In genomic region chr11:118045191-118045590, GRCh38 we compare ENCODE assay signal across 16 cellular contexts. TPM values are rescaled to one million over a fixed set of nuclear protein-coding genes. Genes with fewer than 3 reads are reported as not detected.
A peak's percentile ranks its signal among the peaks of the same experiment; 100 is the strongest.
DNase-seq lines count a peak whose midpoint lies in the region; ATAC-seq and TF ChIP-seq lines count a peak whose summit lies in the region.
"Had no signal": no experiment of that assay in that cellular context is flagged by ENCODE, and none has a peak within 500 bp of the region (broad histone marks: within the 10 kb centered on the region; RNA-seq: fewer than 3 reads in every experiment).

No MANE protein-coding gene starts in this region.

- peak overlapping the region; percentile 60 for H3K4me2 ChIP-seq in OCI-LY3 (ENCODE audit: low read length)

- peaks cover 0 to 2% (median 0%) of the 10 kb centered on the region in 8 donors for H3K9me3 Mint-ChIP-seq in CD4-positive, alpha-beta memory T cell
- H3K9me3 Mint-ChIP-seq: nephron, WTC11 had no signal

- CTCF ChIA-PET in CD4-positive, alpha-beta memory T cell (lab: Charles Lee; ENCODE audit: partially characterized antibody), result interaction anchor here (1.0 to 8.0 kb wide), 10 partner anchors 8 to 98 kb away, joined by 3 to 56 read pairs (median 12); partner anchors contain the start of gene IL10RA

- peaks cover 61 to 93% (median 79%) of the 10 kb centered on the region in 4 donors for H3K4me1 Mint-ChIP-seq in CD4-positive, alpha-beta memory T cell

- H4K20me1 ChIP-seq in OCI-LY3 (ENCODE audit: insufficient read depth, low read length), result no peaks in the 10 kb centered on the region

- POLR2A ChIA-PET in CD4-positive, alpha-beta memory T cell (lab: Charles Lee; ENCODE audit: partially characterized antibody), result interaction anchor here (0.7 to 20.3 kb wide), 8 partner anchors 11 to 217 kb away, joined by 3 to 1775 read pairs (median 6); partner anchors contain the start of gene IL10RA

- no peaks in the 10 kb centered on the region for H3K36me3 ChIP-seq in CD4-positive, alpha-beta memory T cell (ENCODE audit: insufficient read depth, low read length)
- H3K36me3 ChIP-seq in OCI-LY3 (replicated peaks; ENCODE audit: low read depth, low read length), result no peaks in the 10 kb centered on the region
- H3K36me3 ChIP-seq: thyroid gland had no signal

- H3K9ac ChIP-seq in OCI-LY3 (ENCODE audit: low read length), result peak overlapping the region; percentile 86

- no peaks in the 10 kb centered on the region for H3K27me3 ChIP-seq in CD4-positive, alpha-beta memory T cell (ENCODE audit: insufficient read depth, low read length)
- no peaks in the 10 kb centered on the region for H3K27me3 ChIP-seq in OCI-LY3 (ENCODE audit: low read depth, low read length)
- H3K27me3 ChIP-seq: thyroid gland had no signal

- no peaks in the 10 kb centered on the region for H3K9me3 ChIP-seq in CD4-positive, alpha-beta memory T cell (ENCODE audit: control insufficient read depth in 1 of 2, low read length in 2 of 2)
- H3K9me3 ChIP-seq in OCI-LY3 (ENCODE audit: insufficient read depth, low read length), result no peaks in the 10 kb centered on the region
- H3K9me3 ChIP-seq: thyroid gland had no signal

- H3K27ac ChIP-seq in CD4-positive, alpha-beta memory T cell (ENCODE audit: low read depth, low read length), result peak overlapping the region; percentile 75
- peak overlapping the region; percentile 96 for H3K27ac ChIP-seq in OCI-LY3 (ENCODE audit: low read length)
- H3K27ac ChIP-seq: thyroid gland had no signal

- ATAC-seq in HG03135 (IDR thresholded peaks at IDR 0.05; ENCODE audit: unreplicated experiment) (no peak), HG03139 (IDR thresholded peaks at IDR 0.05; ENCODE audit: unreplicated experiment) (no peak)
- ATAC-seq: left ventricle myocardium superior, PC-3, WTC11 had no signal

- TF ChIP-seq CTCF in OCI-LY3 (IDR thresholded peaks at IDR 0.05; ENCODE audit: low read depth, low read length) (no peak), epithelial cell of esophagus (IDR thresholded peaks at IDR 0.05; ENCODE audit: insufficient read depth, low read depth, low read length, missing control alignments) (no peak)

- intact Hi-C loops in CD4-positive, alpha-beta memory T cell (cut with micrococcal nuclease), result loop anchor here (2.0 kb wide), 1 partner anchor 16 kb away; no protein-coding TSS in a partner anchor

- peak overlapping the region in 6 of 8 donors; percentile 14 to 83 (median 44) for H3K4me3 Mint-ChIP-seq in CD4-positive, alpha-beta memory T cell
- H3K4me3 Mint-ChIP-seq: nephron, WTC11 had no signal

- H3K4me1 ChIP-seq in CD4-positive, alpha-beta memory T cell (ENCODE audit: insufficient read depth, low read length), result peaks cover 93% of the 10 kb centered on the region
- peaks cover 79% of the 10 kb centered on the region for H3K4me1 ChIP-seq in OCI-LY3 (ENCODE audit: low read length)
- H3K4me1 ChIP-seq: thyroid gland had no signal

- H3K27me3 Mint-ChIP-seq in CD4-positive, alpha-beta memory T cell, result no peaks in the 10 kb centered on the region

- H3K79me2 ChIP-seq in OCI-LY3 (ENCODE audit: low read length), result no peaks in the 10 kb centered on the region

- no peak overlapping the region for H2AFZ ChIP-seq in OCI-LY3 (ENCODE audit: low read depth, low read length)

- H3K36me3 Mint-ChIP-seq in CD4-positive, alpha-beta memory T cell, result no peaks in the 10 kb centered on the region
- H3K36me3 Mint-ChIP-seq: WTC11 had no signal

- DNase-seq in CD4-positive, alpha-beta memory T cell, result peak in 2 of 5 donors; percentile 24 to 65
- DNase-seq in DMS79 (lab: John Stamatoyannopoulos, UW), result peak; percentile 56
- peak; percentile 56 for DNase-seq in epithelial cell of esophagus (ENCODE audit: low read depth)
- DNase-seq in SHP77 (lab: John Stamatoyannopoulos, UW), result no peak
- DNase-seq: left ventricle myocardium superior; PC-3; stimulated activated CD4-positive, alpha-beta T cell treated with anti-CD3 and anti-CD28 coated beads, Interleukin-1b, Interleukin-23, amount 100 ng/mL, for 48 hours; thyroid gland had no signal

- peak overlapping the region; percentile 76 to 99 (median 94) for H3K27ac Mint-ChIP-seq in CD4-positive, alpha-beta memory T cell
- H3K27ac Mint-ChIP-seq: nephron, WTC11 had no signal

- H3K4me3 ChIP-seq in CD4-positive, alpha-beta memory T cell (ENCODE audit: low read length in 2 of 2), result no peak overlapping the region
- no peak overlapping the region for H3K4me3 ChIP-seq in OCI-LY3 (ENCODE audit: low read length)
- no peak overlapping the region for H3K4me3 ChIP-seq in epithelial cell of esophagus (ENCODE audit: low read length)
- H3K4me3 ChIP-seq: thyroid gland had no signal

RNA-seq across cellular contexts. Expression of gene TMPRSS4, which starts 31.7 kb away (rescaled TPM):
- under 1 TPM in 1 of 2 experiments, not detected in 1; 0.33 TPM for total RNA-seq in CD4-positive, alpha-beta memory T cell
- not detected for polyA plus RNA-seq in CD4-positive, alpha-beta memory T cell
- total RNA-seq: dermis microvascular lymphatic vessel endothelial cell, G401, left ventricle myocardium superior had no signal

RNA-seq across cellular contexts. Expression of gene SMIM35, which starts 41.6 kb away (rescaled TPM):
- under 1 TPM; 0.44 to 0.55 TPM for total RNA-seq in CD4-positive, alpha-beta memory T cell
- under 1 TPM; 0.21 to 0.76 TPM for polyA plus RNA-seq in CD4-positive, alpha-beta memory T cell
- total RNA-seq: dermis microvascular lymphatic vessel endothelial cell, G401, left ventricle myocardium superior, PC-3, renal cortical epithelial cell, thyroid gland, WTC11 had no signal

RNA-seq across cellular contexts. Expression of gene IL10RA, which starts 59.0 kb away (rescaled TPM):
- total RNA-seq in CD4-positive, alpha-beta memory T cell, result 100 to 1,000 TPM; 398 to 406 TPM
- polyA plus RNA-seq in CD4-positive, alpha-beta memory T cell, result 100 to 1,000 TPM; 362 to 468 TPM
- total RNA-seq: dermis microvascular lymphatic vessel endothelial cell, G401, PC-3 had no signal

Comparison
In these comparisons a context has a peak if more than half of its experiments do, and no peak if none do; other contexts are left out.
1. DNase-seq: peak in DMS79 (single experiment) and epithelial cell of esophagus (single experiment); none in SHP77 (0 of 2).